In the genomic region with DNA sequence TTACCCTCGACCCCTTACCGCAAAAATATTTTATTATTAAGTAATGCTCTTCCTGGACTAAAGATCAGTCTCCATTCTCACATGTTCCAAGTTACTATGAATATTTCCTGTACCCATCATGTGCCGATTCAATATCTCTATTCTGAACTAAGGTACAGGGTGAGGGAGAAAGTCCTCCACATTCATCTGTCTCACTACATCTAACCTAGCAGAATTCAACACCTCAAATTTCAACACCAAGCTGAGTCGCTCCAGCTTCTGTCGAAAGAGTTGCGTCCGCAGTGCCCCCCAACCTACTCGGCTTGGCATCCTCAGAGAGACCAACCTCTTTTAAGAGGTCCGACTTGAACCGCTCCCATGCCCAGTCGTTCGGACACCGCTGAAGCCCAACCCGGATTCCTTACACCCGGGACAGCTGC, we compare ENCODE assay signal across 8 cellular contexts. TPM values are rescaled to one million over a fixed set of nuclear protein-coding genes. Genes with fewer than 3 reads are reported as not detected.
DNase-seq lines count a peak whose midpoint lies in the region; ATAC-seq and TF ChIP-seq lines count a peak whose summit lies in the region.

No MANE protein-coding gene starts in this region.

- H3K4me3 ChIP-seq in HAP-1 (peak overlapping the region; percentile 81), RWPE2 (ENCODE audit: severe bottlenecking) (peak overlapping the region; percentile 67), epithelial cell of esophagus (ENCODE audit: low read length) (peak overlapping the region; percentile 88)

- peak; percentile 27 for ATAC-seq in RWPE2 (ENCODE audit: low read depth)
- ATAC-seq in HG03565 (IDR thresholded peaks at IDR 0.05; ENCODE audit: unreplicated experiment): no peak

- H3K27me3 ChIP-seq in HAP-1 (ENCODE audit: low read depth): no peaks in the 10 kb centered on the region
- no peaks in the 10 kb centered on the region for H3K27me3 ChIP-seq in RWPE2 (ENCODE audit: insufficient read depth, poor library complexity, severe bottlenecking)

- peak; percentile 34 for DNase-seq in G401 (ENCODE audit: low spot score)
- peak in 1 of 2 experiments; percentile 44 for DNase-seq in HAP-1 (ENCODE audit: low spot score in 2 of 2)
- no peak for DNase-seq in RWPE2 (ENCODE audit: low spot score)
- DNase-seq in epithelial cell of esophagus (ENCODE audit: low read depth): peak; percentile 43
- DNase-seq in myocyte (ENCODE audit: low read depth): peak; percentile 68
- no peak for DNase-seq in GOT3 (lab: John Stamatoyannopoulos, UW)
- DNase-seq in stimulated activated CD4-positive, alpha-beta T cell treated with anti-CD3 and anti-CD28 coated beads, Interleukin-2, amount 100 ng/mL, for 48 hours: no peak

- TF ChIP-seq CTCF in RWPE2 (IDR thresholded peaks at IDR 0.05; ENCODE audit: poor library complexity, severe bottlenecking) (no peak), epithelial cell of esophagus (IDR thresholded peaks at IDR 0.05; ENCODE audit: insufficient read depth, low read depth, low read length, missing control alignments) (no peak)

- H3K36me3 ChIP-seq in HAP-1 (replicated peaks) (no peaks in the 10 kb centered on the region), RWPE2 (ENCODE audit: low read depth) (peaks cover 24% of the 10 kb centered on the region)

- H3K9me3 ChIP-seq in HAP-1 (no peaks in the 10 kb centered on the region), RWPE2 (ENCODE audit: severe bottlenecking) (no peaks in the 10 kb centered on the region)

- in situ Hi-C loops in G401 (cut with HindIII; ENCODE audit: low sequenced_read_pairs) (no loop called here), HAP-1 (cut with MboI; ENCODE audit: low sequenced_read_pairs) (no loop called here)

- peaks cover 32% of the 10 kb centered on the region for H3K4me1 ChIP-seq in HAP-1
- H3K4me1 ChIP-seq in RWPE2 (ENCODE audit: insufficient read depth, poor library complexity, severe bottlenecking): peaks cover 27% of the 10 kb centered on the region

- peak overlapping the region; percentile 55 for H3K27ac ChIP-seq in RWPE2 (ENCODE audit: poor library complexity, severe bottlenecking)

RNA-seq across cellular contexts. Expression of gene CERT1, which starts 1.0 kb away (rescaled TPM):
- 49.4 and 52.5 TPM in 2 replicates for total RNA-seq in G401 (2014; rRNA removed; shearing (Covaris generic))
- 18.2 and 30.1 TPM in 2 replicates for total RNA-seq in myocyte
- 27.7 TPM for polyA plus RNA-seq in myocyte (2012)

RNA-seq across cellular contexts. Expression of gene POLK, which starts 1.3 kb away (rescaled TPM):
- 14.4 and 14.5 TPM in 2 replicates for total RNA-seq in G401 (2014; rRNA removed; shearing (Covaris generic))
- total RNA-seq in myocyte: 37.7 and 40.1 TPM in 2 replicates
- 6.4 TPM for polyA plus RNA-seq in myocyte (2012)

Comparison
In these comparisons a context has a peak if more than half of its experiments do, and no peak if none do; other contexts are left out.
1. DNase-seq: peak in G401 (single experiment), epithelial cell of esophagus (single experiment) and myocyte (single experiment); none in RWPE2 (single experiment), GOT3 (single experiment) and stimulated activated CD4-positive, alpha-beta T cell treated with anti-CD3 and anti-CD28 coated beads, Interleukin-2, amount 100 ng/mL, for 48 hours (0 of 2).
2. Peak in every context shown above with its lines, with median percentiles within 50 percentile points of each other: H3K4me3 ChIP-seq.